In genomic region chr1:37078866-37079265, GRCh38 we compare ENCODE assay signal across 22 cellular contexts. TPM values are rescaled to one million over a fixed set of nuclear protein-coding genes. Genes with fewer than 3 reads are reported as not detected.
A peak's percentile ranks its signal among the peaks of the same experiment; 100 is the strongest.
DNase-seq lines count a peak whose midpoint lies in the region; ATAC-seq and TF ChIP-seq lines count a peak whose summit lies in the region.
"Had no signal": no experiment of that assay in that cellular context is flagged by ENCODE, and none has a peak within 500 bp of the region (broad histone marks: within the 10 kb centered on the region; RNA-seq: fewer than 3 reads in every experiment).

No MANE protein-coding gene starts in this region.

- H3K4me3 ChIP-seq in HEK293 (ENCODE audit: low read depth, low read length), result no peak overlapping the region
- peak overlapping the region; percentile 64; the same call in 1 of the 2 replicates for H3K4me3 ChIP-seq in SK-N-MC
- no peak overlapping the region for H3K4me3 ChIP-seq in osteoblast (ENCODE audit: insufficient read depth, low read length)
- no peak overlapping the region for H3K4me3 ChIP-seq in MG63
- H3K4me3 ChIP-seq: A549, GM12878, GM23248 had no signal

- no peak overlapping the region for H3K9ac ChIP-seq in SK-N-MC (ENCODE audit: insufficient read length)
- H3K9ac ChIP-seq: GM23248 had no signal

- H3K4me2 ChIP-seq in osteoblast (ENCODE audit: insufficient read depth, low read length), result no peak overlapping the region
- H3K4me2 ChIP-seq: A549 had no signal

- H2AFZ ChIP-seq in osteoblast (ENCODE audit: low read length), result no peak overlapping the region
- H2AFZ ChIP-seq: GM23248 had no signal

- H3K27ac ChIP-seq in HEK293 (ENCODE audit: extremely low read depth, low read depth, low read length) (no peak overlapping the region), SK-N-MC (no peak overlapping the region), osteoblast (ENCODE audit: low read depth, low read length) (no peak overlapping the region)
- H3K27ac ChIP-seq: A549, GM23248 had no signal

- CTCF ChIA-PET in HEK293 (lab: Yijun Ruan, JAX), result no interaction called here

- DNase-seq in NCI-H2196 treated with DMSO at 0.1 percent for 48 hours (lab: John Stamatoyannopoulos, UW; ENCODE audit: unreplicated experiment) (peak; percentile 48), NCI-H2196 (lab: John Stamatoyannopoulos, UW; ENCODE audit: unreplicated experiment) (no peak), SK-N-MC (ENCODE audit: low read depth, low spot score) (no peak), osteoblast (ENCODE audit: insufficient read length, low spot score, missing footprints) (peak; percentile 46), MG63 (no peak), D341Med (ENCODE audit: low spot score) (no peak)
- DNase-seq: 8988T; ACHN; AML-193; BE2C; C1 segment of cervical spinal cord; CD4-positive, alpha-beta memory T cell; DMS53; EL; GDM1; GM23248; H7; HCEC 1CT had no signal

- no peak for ATAC-seq in GM21717 (IDR thresholded peaks at IDR 0.05; ENCODE audit: unreplicated experiment)
- ATAC-seq: A549, GM12878 had no signal

- H3K27me3 ChIP-seq in osteoblast (ENCODE audit: insufficient read depth, low read length), result no peaks in the 10 kb centered on the region
- no peaks in the 10 kb centered on the region for H3K27me3 ChIP-seq in MG63
- H3K27me3 ChIP-seq: BE2C had no signal

- no peak for TF ChIP-seq CTCF in HEK293 (tag by site-specific recombination; IDR thresholded peaks at IDR 0.05)
- no peak for TF ChIP-seq CTCF in osteoblast (IDR thresholded peaks at IDR 0.05; ENCODE audit: extremely low read depth, low read depth, low read length)

- H3K4me1 ChIP-seq in HEK293 (ENCODE audit: control insufficient read depth, insufficient read depth, low read length) (no peaks in the 10 kb centered on the region), osteoblast (ENCODE audit: insufficient read depth, low read length) (no peaks in the 10 kb centered on the region)
- H3K4me1 ChIP-seq: A549 had no signal

- H3K9me3 ChIP-seq in HEK293 (ENCODE audit: control insufficient read depth, insufficient read depth, low read depth, low read length) (no peaks in the 10 kb centered on the region), SK-N-MC (ENCODE audit: low read depth, low read length) (no peaks in the 10 kb centered on the region), osteoblast (ENCODE audit: low read depth, low read length) (no peaks in the 10 kb centered on the region), MG63 (no peaks in the 10 kb centered on the region)
- H3K9me3 ChIP-seq: A549, BE2C had no signal

- POLR2A ChIA-PET in HEK293 (lab: Yijun Ruan, JAX), result no interaction called here

- no peaks in the 10 kb centered on the region for H3K79me2 ChIP-seq in osteoblast (ENCODE audit: insufficient read depth, low read length)

- no peaks in the 10 kb centered on the region for H4K20me1 ChIP-seq in osteoblast (ENCODE audit: insufficient read depth, low read length)

- H3K36me3 ChIP-seq in HEK293 (ENCODE audit: control insufficient read depth in 2 of 2, insufficient read depth in 1 of 2, low read length in 2 of 2), result no peaks in the 10 kb centered on the region
- H3K36me3 ChIP-seq in SK-N-MC (ENCODE audit: insufficient read depth, low read length), result no peaks in the 10 kb centered on the region
- no peaks in the 10 kb centered on the region for H3K36me3 ChIP-seq in osteoblast (ENCODE audit: insufficient read depth, low read length)
- no peaks in the 10 kb centered on the region for H3K36me3 ChIP-seq in MG63
- H3K36me3 ChIP-seq: BE2C had no signal

TF ChIP-seq in HEK293, 187 proteins besides CTCF, POLR2A, EP300 and RAD21:
- TF ChIP-seq ZNF621 (tag by site-specific recombination; IDR thresholded peaks at IDR 0.05) (no peak), PRDM10 (tag by site-specific recombination; IDR thresholded peaks at IDR 0.05) (peak; percentile 64)

RNA-seq across cellular contexts. Expression of gene GRIK3, which starts 44.6 kb away (rescaled TPM):
- not detected in 2 replicates for total RNA-seq in osteoblast
- total RNA-seq in MG63 (2014; rRNA removed; shearing (Covaris generic); ENCODE audit: low replicate concordance), result 0.66 TPM in 1 of 2 replicates, not detected in the other
- total RNA-seq: CD4-positive, alpha-beta memory T cell; GM12878; GM23248 had no signal

Comparison
In these comparisons a context has a peak if more than half of its experiments do, and no peak if none do; other contexts are left out.
1. DNase-seq: peak in NCI-H2196 treated with DMSO at 0.1 percent for 48 hours (single experiment) and osteoblast (single experiment); none in NCI-H2196 (single experiment), SK-N-MC (single experiment), MG63 (single experiment) and D341Med (single experiment).